ENCODE assay signal across 8 cellular contexts in genomic region chr16:28193530-28194423, GRCh38. TPM values are rescaled to one million over a fixed set of nuclear protein-coding genes. Genes with fewer than 3 reads are reported as not detected.
DNase-seq lines count a peak whose midpoint lies in the region; ATAC-seq and TF ChIP-seq lines count a peak whose summit lies in the region.

No MANE protein-coding gene starts in this region.

- ATAC-seq in GM19025 (IDR thresholded peaks at IDR 0.05; ENCODE audit: low read depth, unreplicated experiment), result peak; percentile 27
- ATAC-seq in HG03520 (IDR thresholded peaks at IDR 0.05; ENCODE audit: unreplicated experiment), result peak; percentile 23
- peak; percentile 20 for ATAC-seq in upper lobe of right lung
- no peak for ATAC-seq in GM19455 (IDR thresholded peaks at IDR 0.05; ENCODE audit: unreplicated experiment)

- H3K36me3 ChIP-seq in ACC112 (ENCODE audit: insufficient read depth, low read length) (peaks cover 9% of the 10 kb centered on the region; the same call in 1 of the 2 replicates), upper lobe of right lung (peaks cover 12% of the 10 kb centered on the region)

- DNase-seq in activated effector memory CD4-positive, alpha-beta T cell treated with Interleukin-2 at 50 U/mL for 16 hours, result peak; percentile 20
- DNase-seq in kidney glomerular epithelial cell (lab: John Stamatoyannopoulos, UW) (peak; percentile 79), upper lobe of right lung (no peak), DMS153 treated with DMSO at 0.1 percent for 48 hours (lab: John Stamatoyannopoulos, UW; ENCODE audit: unreplicated experiment) (no peak)

- no peak overlapping the region for H2AFZ ChIP-seq in ACC112 (ENCODE audit: low read length, unreplicated experiment)

- peak overlapping the region; percentile 52 for H3K4me3 ChIP-seq in ACC112 (ENCODE audit: low read depth, low read length)
- no peak overlapping the region for H3K4me3 ChIP-seq in upper lobe of right lung

- H3K79me2 ChIP-seq in ACC112 (ENCODE audit: control insufficient read depth, insufficient read depth, low read length, unreplicated experiment), result peaks cover 86% of the 10 kb centered on the region

- intact Hi-C loops in upper lobe of right lung (cut with DNase I), result no loop called here

- no peaks in the 10 kb centered on the region for H3K9me3 ChIP-seq in upper lobe of right lung

- H3K27ac ChIP-seq in ACC112 (ENCODE audit: low read depth, low read length) (peak overlapping the region; percentile 91), upper lobe of right lung (peak overlapping the region; percentile 66)

- peaks cover 50% of the 10 kb centered on the region for H3K4me1 ChIP-seq in ACC112 (ENCODE audit: control insufficient read depth, insufficient read depth, low read length, unreplicated experiment)
- peaks cover 37% of the 10 kb centered on the region for H3K4me1 ChIP-seq in upper lobe of right lung

- no peaks in the 10 kb centered on the region for H3K27me3 ChIP-seq in ACC112 (ENCODE audit: insufficient read depth, low read length)
- H3K27me3 ChIP-seq in upper lobe of right lung, result no peaks in the 10 kb centered on the region

- no peak for TF ChIP-seq CTCF in upper lobe of right lung (IDR thresholded peaks at IDR 0.05)

RNA-seq across cellular contexts. Expression of gene XPO6, which starts 18.0 kb away (rescaled TPM):
- total RNA-seq in upper lobe of right lung, result 102 TPM

Comparison
In these comparisons a context has a peak if more than half of its experiments do, and no peak if none do; other contexts are left out.
1. DNase-seq: peak in activated effector memory CD4-positive, alpha-beta T cell treated with Interleukin-2 at 50 U/mL for 16 hours (single experiment) and kidney glomerular epithelial cell (single experiment); none in upper lobe of right lung (single experiment) and DMS153 treated with DMSO at 0.1 percent for 48 hours (single experiment).